21 cellular contexts compared by ENCODE assay signal in the genomic region with DNA sequence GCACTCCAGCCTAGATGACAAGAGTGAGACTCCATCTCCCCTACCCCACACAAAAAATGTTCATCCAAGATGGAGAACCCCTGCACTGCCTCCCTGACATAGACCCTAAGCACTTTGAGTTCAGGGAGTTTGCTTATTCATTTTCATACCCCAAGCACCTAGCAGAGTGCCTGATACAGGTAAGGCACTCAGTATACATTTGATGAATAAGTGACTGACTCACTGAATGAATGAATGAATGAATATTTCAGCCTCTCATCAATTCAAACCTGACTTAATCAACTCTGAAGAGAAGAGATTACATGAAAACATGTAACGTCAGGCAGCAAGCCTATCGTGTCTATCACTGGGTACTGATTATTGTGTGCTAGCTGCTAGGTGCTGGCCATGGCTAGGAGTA.
DNase-seq lines count a peak whose midpoint lies in the region; ATAC-seq and TF ChIP-seq lines count a peak whose summit lies in the region.
"Had no signal": no experiment of that assay in that cellular context is flagged by ENCODE, and none has a peak within 500 bp of the region (broad histone marks: within the 10 kb centered on the region; RNA-seq: fewer than 3 reads in every experiment).

No MANE protein-coding gene starts in this region.

- no peak for TF ChIP-seq CTCF in heart right ventricle (IDR thresholded peaks at IDR 0.05)
- no peak for TF ChIP-seq CTCF in fibroblast of lung (conservative IDR thresholded peaks at IDR 0.05 in 1 of 2, IDR thresholded peaks at IDR 0.05 in 1 of 2; ENCODE audit: low read depth in 1 of 2, low read length in 2 of 2)
- no peak for TF ChIP-seq CTCF in sigmoid colon (IDR thresholded peaks at IDR 0.05)
- TF ChIP-seq CTCF in uterus (IDR thresholded peaks at IDR 0.05): no peak

- H3K4me2 ChIP-seq in fibroblast of lung (ENCODE audit: extremely low read depth, insufficient read depth, low read length): no peak overlapping the region
- H3K4me2 ChIP-seq: A549, GM23338, hepatocyte had no signal

- no peak for ATAC-seq in heart right ventricle
- no peak for ATAC-seq in left ventricle myocardium superior
- no peak for ATAC-seq in GM21825 (IDR thresholded peaks at IDR 0.05; ENCODE audit: unreplicated experiment)
- ATAC-seq: A549, GM23338 had no signal

- no peak overlapping the region for H3K9ac ChIP-seq in fibroblast of lung (ENCODE audit: insufficient read depth, low read length)

- H3K4me1 ChIP-seq in heart right ventricle (peaks cover 0 to 42% (median 29%) of the 10 kb centered on the region in 9 donors), fibroblast of lung (ENCODE audit: control insufficient read depth, extremely low read depth, insufficient read depth, low read length) (peaks cover 11% of the 10 kb centered on the region), sigmoid colon (peaks cover 0 to 16% (median 9%) of the 10 kb centered on the region in 4 donors), uterus (peaks cover 0 to 5% of the 10 kb centered on the region in 2 donors)

- peak overlapping the region in 9 of 10 donors; percentile 15 to 87 (median 76) for H3K27ac ChIP-seq in heart right ventricle
- H3K27ac ChIP-seq in fibroblast of lung (ENCODE audit: insufficient read depth, low read length): peak overlapping the region; percentile 17
- H3K27ac ChIP-seq in sigmoid colon: peak overlapping the region; percentile 26 to 46 (median 36)
- peak overlapping the region; percentile 80 to 82 for H3K27ac ChIP-seq in uterus
- H3K27ac ChIP-seq: A549, hepatocyte, testis had no signal

- H3K27me3 ChIP-seq in heart right ventricle: no peaks in the 10 kb centered on the region
- no peaks in the 10 kb centered on the region for H3K27me3 ChIP-seq in fibroblast of lung (ENCODE audit: control insufficient read depth, insufficient read depth, low read length)
- no peaks in the 10 kb centered on the region for H3K27me3 ChIP-seq in sigmoid colon
- H3K27me3 ChIP-seq in uterus: no peaks in the 10 kb centered on the region
- H3K27me3 ChIP-seq: hepatocyte, testis had no signal

- no peaks in the 10 kb centered on the region for H3K79me2 ChIP-seq in fibroblast of lung (ENCODE audit: control insufficient read depth, insufficient read depth, low read length)
- H3K79me2 ChIP-seq: hepatocyte had no signal

- DNase-seq in heart right ventricle: no peak
- DNase-seq in left ventricle myocardium superior: no peak
- DNase-seq in fibroblast of lung (ENCODE audit: low read depth in 2 of 2): no peak
- no peak for DNase-seq in sigmoid colon
- DNase-seq in uterus: no peak
- no peak for DNase-seq in NCI-H510A treated with DMSO at 0.1 percent for 48 hours (lab: John Stamatoyannopoulos, UW)
- DNase-seq in NCI-H2081 (lab: John Stamatoyannopoulos, UW): no peak
- DNase-seq: activated effector memory CD4-positive, alpha-beta T cell treated with Interleukin-2 at 50 U/mL for 16 hours; Caco-2; effector CD8-positive, alpha-beta T cell; EL; KG1; NCI-H2081 treated with DMSO at 0.1 percent for 48 hours; NCI-H446 treated with DMSO at 0.1 percent for 48 hours; nephron progenitor cell; stimulated activated CD8-positive, alpha-beta memory T cell treated with anti-CD3 and anti-CD28 coated beads, Interleukin-4, amount 100 ng/mL, for 48 hours; testis had no signal

- TF ChIP-seq EP300 in sigmoid colon (IDR thresholded peaks at IDR 0.05): no peak

- peak overlapping the region; percentile 22 for H2AFZ ChIP-seq in fibroblast of lung (ENCODE audit: low read length)
- H2AFZ ChIP-seq: GM23338, hepatocyte had no signal

- no peaks in the 10 kb centered on the region for H3K9me3 ChIP-seq in heart right ventricle
- H3K9me3 ChIP-seq in fibroblast of lung (ENCODE audit: control insufficient read depth, insufficient read depth, low read depth, low read length): no peaks in the 10 kb centered on the region
- no peaks in the 10 kb centered on the region for H3K9me3 ChIP-seq in sigmoid colon
- no peaks in the 10 kb centered on the region for H3K9me3 ChIP-seq in uterus
- H3K9me3 ChIP-seq: A549, Caco-2, testis had no signal

- intact Hi-C loops in heart right ventricle (cut with DNase I): loop anchor here in 6 of 10 donors (5.0 to 10.0 kb wide), 7 partner anchors 109 to 191 kb away; a partner anchor contains a TSS
- intact Hi-C loops in left ventricle myocardium superior (cut with micrococcal nuclease): loop anchor here (10.0 kb wide), 2 partner anchors 121 to 191 kb away; a partner anchor contains a TSS
- intact Hi-C loops in sigmoid colon (cut with DNase I): loop anchor here (5.0 to 10.0 kb wide), 2 partner anchors 54 to 271 kb away; a partner anchor contains a TSS
- intact Hi-C loops in uterus (cut with DNase I; ENCODE audit: low total_unique reads): loop anchor here (10.0 kb wide), 2 partner anchors 121 to 191 kb away; a partner anchor contains a TSS

- no peaks in the 10 kb centered on the region for H3K36me3 ChIP-seq in heart right ventricle
- H3K36me3 ChIP-seq in fibroblast of lung (ENCODE audit: control insufficient read depth, insufficient read depth, low read length): no peaks in the 10 kb centered on the region
- no peaks in the 10 kb centered on the region for H3K36me3 ChIP-seq in sigmoid colon
- H3K36me3 ChIP-seq in uterus: no peaks in the 10 kb centered on the region

- no peaks in the 10 kb centered on the region for H4K20me1 ChIP-seq in fibroblast of lung (ENCODE audit: control insufficient read depth, extremely low read depth, insufficient read depth, low read length)

- H3K4me3 ChIP-seq in heart right ventricle (no peak overlapping the region), fibroblast of lung (replicated peaks in 1 of 4; ENCODE audit: control extremely low read depth in 1 of 4, insufficient read depth in 1 of 4, low read depth in 3 of 4, low read length in 4 of 4) (no peak overlapping the region), sigmoid colon (no peak overlapping the region), uterus (no peak overlapping the region)
- H3K4me3 ChIP-seq: A549, GM23338, hepatocyte, testis had no signal

- 85 to 92% methylated on average over 2 of the region's 2 CpGs for WGBS in heart right ventricle, 2 donors
- WGBS in sigmoid colon, 2 donors: 90 to 95% methylated on average over 2 of the region's 2 CpGs

- no peak for TF ChIP-seq POLR2A in sigmoid colon (IDR thresholded peaks at IDR 0.05)
- no peak for TF ChIP-seq POLR2A in uterus (IDR thresholded peaks at IDR 0.05)

Comparison
In these comparisons a context has a peak if more than half of its experiments do, and no peak if none do; other contexts are left out.
1. H3K27ac ChIP-seq: peak in every context shown above with its lines; median percentile 81 in uterus; 76 in heart right ventricle; 36 in sigmoid colon; 17 in fibroblast of lung.